In the genomic region with DNA sequence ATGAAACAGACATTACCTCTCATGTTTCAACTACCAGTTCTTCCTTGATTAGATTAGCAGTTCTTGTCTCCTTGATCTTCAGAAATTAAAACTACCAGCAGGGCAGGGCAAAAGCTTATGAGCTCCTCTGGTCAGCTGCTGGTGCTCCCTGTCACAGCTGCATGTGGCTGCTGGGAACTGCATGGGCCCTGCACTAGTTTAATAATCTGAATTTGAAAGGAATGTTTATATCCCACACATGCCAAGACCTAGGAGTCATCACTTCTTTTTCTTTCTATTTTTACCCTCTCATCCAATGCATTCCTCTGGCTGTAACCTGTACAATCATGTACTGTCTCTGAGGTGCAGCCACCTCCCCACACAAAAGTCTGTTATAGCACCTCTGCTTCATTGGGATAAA, we compare ENCODE assay signal across 12 cellular contexts.
DNase-seq lines count a peak whose midpoint lies in the region; ATAC-seq and TF ChIP-seq lines count a peak whose summit lies in the region.
"Had no signal": no experiment of that assay in that cellular context is flagged by ENCODE, and none has a peak within 500 bp of the region (broad histone marks: within the 10 kb centered on the region; RNA-seq: fewer than 3 reads in every experiment).

No MANE protein-coding gene starts in this region.

- H3K4me3 ChIP-seq in Loucy (ENCODE audit: low read length, poor library complexity, severe bottlenecking): no peak overlapping the region
- H3K4me3 ChIP-seq in mammary epithelial cell (replicated peaks in 1 of 3; ENCODE audit: insufficient read depth in 1 of 3, low read depth in 2 of 3, low read length in 3 of 3): no peak overlapping the region
- H3K4me3 ChIP-seq in mesendoderm (ENCODE audit: low read length): no peak overlapping the region
- H3K4me3 ChIP-seq: Peyer's patch had no signal

- no peaks in the 10 kb centered on the region for H3K36me3 ChIP-seq in Loucy (ENCODE audit: insufficient read depth, low read length)
- H3K36me3 ChIP-seq in mammary epithelial cell (ENCODE audit: insufficient read depth, low read length): no peaks in the 10 kb centered on the region
- no peaks in the 10 kb centered on the region for H3K36me3 ChIP-seq in mesendoderm (ENCODE audit: control insufficient read depth, insufficient read depth, low read length)
- H3K36me3 ChIP-seq: Peyer's patch had no signal

- H3K79me2 ChIP-seq in Loucy (ENCODE audit: insufficient read depth, low read length) (no peaks in the 10 kb centered on the region), mammary epithelial cell (ENCODE audit: insufficient read depth, low read length) (no peaks in the 10 kb centered on the region), mesendoderm (ENCODE audit: control insufficient read depth, insufficient read depth, low read length) (no peaks in the 10 kb centered on the region)

- no peaks in the 10 kb centered on the region for H3K9me2 ChIP-seq in Loucy (replicated peaks; ENCODE audit: low read depth, low read length)

- H3K27ac Mint-ChIP-seq in CD4-positive, alpha-beta T cell: no peak overlapping the region
- H3K27ac Mint-ChIP-seq: activated T-cell treated with anti-CD3 and anti-CD28 coated beads, Interleukin-2, amount 50 U/mL, for 72 hours had no signal

- H2BK120ac ChIP-seq in mesendoderm (ENCODE audit: low read depth, low read length): no peak overlapping the region

- H3K4ac ChIP-seq in mesendoderm (ENCODE audit: low read depth, low read length): no peak overlapping the region

- H4K8ac ChIP-seq in mesendoderm (ENCODE audit: low read depth, low read length): no peak overlapping the region

- no peak for ATAC-seq in CD4-positive, alpha-beta T cell (ENCODE audit: poor library complexity)
- ATAC-seq in GM18873 (IDR thresholded peaks at IDR 0.05; ENCODE audit: low FRiP score, unreplicated experiment): no peak
- ATAC-seq: activated T-cell treated with anti-CD3 and anti-CD28 coated beads, Interleukin-2, amount 50 U/mL, for 72 hours had no signal

- H3K27ac ChIP-seq in mammary epithelial cell (ENCODE audit: insufficient read depth, low read depth, low read length) (peak overlapping the region; percentile 79), mesendoderm (ENCODE audit: low read depth, low read length) (no peak overlapping the region)
- no peak overlapping the region for H3K27ac ChIP-seq in CD4-positive, alpha-beta T cell (ENCODE audit: low read depth, low read length)
- H3K27ac ChIP-seq: Peyer's patch had no signal

- no peak overlapping the region for H3K23ac ChIP-seq in mesendoderm (ENCODE audit: low read length)

- dilution Hi-C loops in mammary epithelial cell (cut with HindIII; ENCODE audit: low sequenced_read_pairs): no loop called here

- H2AFZ ChIP-seq in Loucy (ENCODE audit: low read length) (peak overlapping the region; percentile 8; the same call in 1 of the 2 replicates), mammary epithelial cell (ENCODE audit: low read depth, low read length) (peak overlapping the region; percentile 66)

- peak; percentile 78 for DNase-seq in AG20443 (ENCODE audit: low spot score)
- DNase-seq in mammary epithelial cell: peak; percentile 83
- DNase-seq in mesendoderm: peak; percentile 51
- no peak for DNase-seq in DMS114 treated with DMSO at 0.1 percent for 48 hours (lab: John Stamatoyannopoulos, UW; ENCODE audit: unreplicated experiment)
- no peak for DNase-seq in CD4-positive, alpha-beta T cell
- no peak for DNase-seq in GM19240 (ENCODE audit: insufficient read length, low spot score)
- DNase-seq: activated CD4-positive, CD25-positive, alpha-beta regulatory T cell treated with anti-CD3 and anti-CD28 coated beads, Interleukin-2, amount 50 U/mL, for 72 hours; activated T-cell treated with anti-CD3 and anti-CD28 coated beads, Interleukin-2, amount 50 U/mL, for 72 hours; NCI-H2107; Peyer's patch had no signal

- H3K27me3 Mint-ChIP-seq in CD4-positive, alpha-beta T cell: peaks cover 48% of the 10 kb centered on the region

- H3K4me3 Mint-ChIP-seq in CD4-positive, alpha-beta T cell: no peak overlapping the region
- H3K4me3 Mint-ChIP-seq: activated T-cell treated with anti-CD3 and anti-CD28 coated beads, Interleukin-2, amount 50 U/mL, for 72 hours had no signal

- no peaks in the 10 kb centered on the region for H3K36me3 Mint-ChIP-seq in CD4-positive, alpha-beta T cell (ENCODE audit: low read depth)

- H3K4me1 ChIP-seq in Loucy (ENCODE audit: insufficient read depth, low read length, poor library complexity, severe bottlenecking): no peaks in the 10 kb centered on the region
- H3K4me1 ChIP-seq in mammary epithelial cell (ENCODE audit: insufficient read depth, low read length): peaks cover 48% of the 10 kb centered on the region
- H3K4me1 ChIP-seq in mesendoderm (ENCODE audit: control insufficient read depth, low read depth, low read length): peaks cover 4% of the 10 kb centered on the region

- H3K9ac ChIP-seq in Loucy (ENCODE audit: low read depth, low read length, poor library complexity, severe bottlenecking) (no peak overlapping the region), mammary epithelial cell (ENCODE audit: insufficient read depth, low read length) (peak overlapping the region; percentile 38), mesendoderm (ENCODE audit: low read length) (no peak overlapping the region)

- no peak overlapping the region for H3K4me2 ChIP-seq in Loucy (ENCODE audit: low read depth, low read length, poor library complexity, severe bottlenecking)
- H3K4me2 ChIP-seq in mammary epithelial cell (ENCODE audit: insufficient read depth, low read depth, low read length): peak overlapping the region; percentile 73
- H3K4me2 ChIP-seq in mesendoderm (ENCODE audit: low read length): no peak overlapping the region

- H3K27me3 ChIP-seq in Loucy (ENCODE audit: insufficient read depth, low read length, poor library complexity, severe bottlenecking) (no peaks in the 10 kb centered on the region), mammary epithelial cell (ENCODE audit: insufficient read depth, low read length) (no peaks in the 10 kb centered on the region), mesendoderm (ENCODE audit: insufficient read depth, low read length, poor library complexity) (no peaks in the 10 kb centered on the region)
- H3K27me3 ChIP-seq in CD4-positive, alpha-beta T cell (ENCODE audit: control insufficient read depth, insufficient read depth, low read length): peaks cover 9% of the 10 kb centered on the region
- H3K27me3 ChIP-seq: Peyer's patch had no signal

- TF ChIP-seq CTCF in Loucy (conservative IDR thresholded peaks at IDR 0.05; ENCODE audit: low read length) (no peak), mammary epithelial cell (conservative IDR thresholded peaks at IDR 0.05 in 1 of 2, IDR thresholded peaks at IDR 0.05 in 1 of 2; ENCODE audit: extremely low read depth in 1 of 2, insufficient read depth in 1 of 2, low read depth in 1 of 2, low read length in 2 of 2) (no peak)
- TF ChIP-seq CTCF in CD4-positive, alpha-beta T cell (IDR thresholded peaks at IDR 0.05): no peak

- H4K20me1 ChIP-seq in Loucy (ENCODE audit: insufficient read depth, low read length, poor library complexity, severe bottlenecking): no peaks in the 10 kb centered on the region
- no peaks in the 10 kb centered on the region for H4K20me1 ChIP-seq in mammary epithelial cell (ENCODE audit: insufficient read depth, low read length)

- H3F3A ChIP-seq in Loucy (ENCODE audit: low read depth): no peaks in the 10 kb centered on the region

- no peak overlapping the region for H3K56ac ChIP-seq in mesendoderm (ENCODE audit: low read length)

- no peaks in the 10 kb centered on the region for H3K4me1 Mint-ChIP-seq in CD4-positive, alpha-beta T cell (ENCODE audit: low read depth)

- BruUV-seq in mammary epithelial cell (replicated peaks; lab: Mats Ljungman, UMichigan): no TSS peak

- no peak overlapping the region for H2AK5ac ChIP-seq in mesendoderm (ENCODE audit: low read length)

- H2BK5ac ChIP-seq in mesendoderm (ENCODE audit: low read length): no peak overlapping the region

- POLR2A ChIA-PET in CD4-positive, alpha-beta T cell (lab: Charles Lee): no interaction called here

- H3K79me1 ChIP-seq in mesendoderm (ENCODE audit: low read length): no peaks in the 10 kb centered on the region

- no peaks in the 10 kb centered on the region for H3K9me3 ChIP-seq in Loucy (ENCODE audit: insufficient read depth, low read depth, low read length)
- no peaks in the 10 kb centered on the region for H3K9me3 ChIP-seq in mammary epithelial cell (replicated peaks; ENCODE audit: insufficient read depth, low read length)
- H3K9me3 ChIP-seq in CD4-positive, alpha-beta T cell (ENCODE audit: control insufficient read depth, low read length): no peaks in the 10 kb centered on the region
- H3K9me3 ChIP-seq: Peyer's patch had no signal

- no peaks in the 10 kb centered on the region for H3K9me3 Mint-ChIP-seq in CD4-positive, alpha-beta T cell
- H3K9me3 Mint-ChIP-seq: activated T-cell treated with anti-CD3 and anti-CD28 coated beads, Interleukin-2, amount 50 U/mL, for 72 hours had no signal

- H2BK15ac ChIP-seq in mesendoderm (replicated peaks; ENCODE audit: low read depth): no peak overlapping the region

- in situ Hi-C loops in mammary epithelial cell (cut with MboI; ENCODE audit: low sequenced_read_pairs in 2 of 2): loop anchor here in 1 of 2 donors (10.0 kb wide), 1 partner anchor 383 kb away; no protein-coding TSS in a partner anchor

- H3K18ac ChIP-seq in mesendoderm (ENCODE audit: low read length): no peak overlapping the region

- intact Hi-C loops in mammary epithelial cell (cut with micrococcal nuclease): loop anchor here (10.0 kb wide), 3 partner anchors 683 to 1583 kb away; a partner anchor contains a TSS
- intact Hi-C loops in CD4-positive, alpha-beta T cell (cut with DNase I, micrococcal nuclease): loop anchor here in 1 of 2 experiments (10.0 kb wide), 1 partner anchor 1583 kb away; no protein-coding TSS in a partner anchor

- no peak overlapping the region for H4K5ac ChIP-seq in mesendoderm (ENCODE audit: low read length)

- CTCF ChIA-PET in mammary epithelial cell (lab: Charles Lee; ENCODE audit: low non-redundant PET): no interaction called here
- CTCF ChIA-PET in CD4-positive, alpha-beta T cell (lab: Charles Lee): no interaction called here

Comparison
In these comparisons a context has a peak if more than half of its experiments do, and no peak if none do; other contexts are left out.
1. DNase-seq: peak in AG20443 (single experiment), mammary epithelial cell (single experiment) and mesendoderm (single experiment); none in DMS114 treated with DMSO at 0.1 percent for 48 hours (single experiment), CD4-positive, alpha-beta T cell (0 of 10) and GM19240 (single experiment).